In the genomic region with DNA sequence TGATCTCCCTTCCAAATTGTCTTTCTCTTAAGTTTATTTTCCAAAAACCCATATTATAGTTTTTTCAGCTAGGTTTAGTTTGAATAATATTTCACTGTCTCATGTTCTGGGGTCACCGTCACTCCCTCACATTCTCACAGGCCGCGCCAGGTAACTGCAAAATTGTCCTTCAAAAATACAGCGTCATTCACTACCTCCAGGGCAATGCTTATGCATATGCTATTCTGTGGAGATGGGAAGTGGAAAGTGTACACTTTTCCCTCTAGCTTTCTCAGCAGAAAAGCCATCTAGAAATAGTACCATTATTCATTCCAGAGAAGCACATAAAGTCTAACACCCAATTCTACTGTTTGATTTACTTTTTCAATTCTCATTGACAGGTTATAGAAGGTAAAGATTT, we compare ENCODE assay signal across 8 cellular contexts. TPM values are rescaled to one million over a fixed set of nuclear protein-coding genes. Genes with fewer than 3 reads are reported as not detected.
DNase-seq lines count a peak whose midpoint lies in the region; ATAC-seq and TF ChIP-seq lines count a peak whose summit lies in the region.

No MANE protein-coding gene starts in this region.

- ATAC-seq in HG03520 (IDR thresholded peaks at IDR 0.05; ENCODE audit: unreplicated experiment) (peak; percentile 19), omental fat pad (ENCODE audit: low FRiP score) (no peak)

- H4K20me1 ChIP-seq in mammary epithelial cell (ENCODE audit: insufficient read depth, low read length), result no peaks in the 10 kb centered on the region

- H3K4me1 ChIP-seq in mammary epithelial cell (ENCODE audit: insufficient read depth, low read length) (no peaks in the 10 kb centered on the region), muscle layer of colon (ENCODE audit: insufficient read depth, low read length) (peaks cover 12% of the 10 kb centered on the region)

- no peaks in the 10 kb centered on the region for H3K9me3 ChIP-seq in mammary epithelial cell (replicated peaks; ENCODE audit: insufficient read depth, low read length)
- no peaks in the 10 kb centered on the region for H3K9me3 ChIP-seq in muscle layer of colon (ENCODE audit: low read length)

- H3K27ac ChIP-seq in C4-2B, result peak overlapping the region; percentile 93; the same call in 1 of the 2 replicates
- H3K27ac ChIP-seq in mammary epithelial cell (ENCODE audit: insufficient read depth, low read depth, low read length), result peak overlapping the region; percentile 67
- H3K27ac ChIP-seq in muscle layer of colon (ENCODE audit: low read depth, low read length), result no peak overlapping the region

- H3K4me3 ChIP-seq in mammary epithelial cell (replicated peaks in 1 of 3; ENCODE audit: insufficient read depth in 1 of 3, low read depth in 2 of 3, low read length in 3 of 3) (peak overlapping the region; percentile 59 to 92 (median 76)), muscle layer of colon (ENCODE audit: low read depth in 1 of 2, low read length in 2 of 2) (peak overlapping the region; percentile 75 to 91)

- no CpG with 5 or more reads among the region's 4 CpGs for WGBS in mammary epithelial cell (ENCODE audit: low coverage, missing lambda C conversion rate)

- H3K79me2 ChIP-seq in mammary epithelial cell (ENCODE audit: insufficient read depth, low read length), result peaks cover 17% of the 10 kb centered on the region

- no TSS peak for BruUV-seq in mammary epithelial cell (replicated peaks; lab: Mats Ljungman, UMichigan)

- in situ Hi-C loops in mammary epithelial cell (cut with MboI; ENCODE audit: low sequenced_read_pairs in 2 of 2), result no loop called here

- peak overlapping the region; percentile 100 for H2AFZ ChIP-seq in mammary epithelial cell (ENCODE audit: low read depth, low read length)

- intact Hi-C loops in mammary epithelial cell (cut with micrococcal nuclease), result no loop called here

- no peak for TF ChIP-seq CTCF in C4-2B (conservative IDR thresholded peaks at IDR 0.05)
- no peak for TF ChIP-seq CTCF in mammary epithelial cell (conservative IDR thresholded peaks at IDR 0.05 in 1 of 2, IDR thresholded peaks at IDR 0.05 in 1 of 2; ENCODE audit: extremely low read depth in 1 of 2, insufficient read depth in 1 of 2, low read depth in 1 of 2, low read length in 2 of 2)
- TF ChIP-seq CTCF in omental fat pad (IDR thresholded peaks at IDR 0.05), result no peak

- CTCF ChIA-PET in mammary epithelial cell (lab: Charles Lee; ENCODE audit: low non-redundant PET), result no interaction called here

- dilution Hi-C loops in mammary epithelial cell (cut with HindIII; ENCODE audit: low sequenced_read_pairs), result no loop called here

- H3K9ac ChIP-seq in mammary epithelial cell (ENCODE audit: insufficient read depth, low read length), result peak overlapping the region; percentile 87
- peak overlapping the region; percentile 90 for H3K9ac ChIP-seq in muscle layer of colon (ENCODE audit: low read length)

- DNase-seq in mammary epithelial cell (peak; percentile 20), NCI-H446 treated with DMSO at 0.1 percent for 48 hours (lab: John Stamatoyannopoulos, UW) (no peak), omental fat pad (ENCODE audit: low spot score) (no peak), NCI-H2107 treated with DMSO at 0.1 percent for 48 hours (lab: John Stamatoyannopoulos, UW; ENCODE audit: unreplicated experiment) (no peak)
- DNase-seq in central memory CD4-positive, alpha-beta T cell, result no peak

- H3K4me2 ChIP-seq in mammary epithelial cell (ENCODE audit: insufficient read depth, low read depth, low read length), result peak overlapping the region; percentile 88

- H3K36me3 ChIP-seq in mammary epithelial cell (ENCODE audit: insufficient read depth, low read length) (peaks cover 2% of the 10 kb centered on the region), muscle layer of colon (ENCODE audit: insufficient read depth, low read length) (peaks cover 9% of the 10 kb centered on the region)

- no peaks in the 10 kb centered on the region for H3K27me3 ChIP-seq in mammary epithelial cell (ENCODE audit: insufficient read depth, low read length)
- no peaks in the 10 kb centered on the region for H3K27me3 ChIP-seq in muscle layer of colon (ENCODE audit: control insufficient read depth in 1 of 2, insufficient read depth in 2 of 2, low read length in 2 of 2)

RNA-seq across cellular contexts. Expression of gene NUDT12, which starts 0.9 kb away (rescaled TPM):
- total RNA-seq in mammary epithelial cell, result 10 to 100 TPM in 1 of 2 donors, 1 to 10 TPM in 1; 7.7 to 13.0 TPM
- polyA plus RNA-seq in mammary epithelial cell, result 5.2 TPM
- 0.67 TPM for polyA minus RNA-seq in mammary epithelial cell
- 10 to 100 TPM in 1 of 4 donors, 1 to 10 TPM in 3; 3.5 to 14.3 (median 5.8) TPM for total RNA-seq in omental fat pad
